Comparison of ENCODE assay signal across 1 cellular context in the genomic region with DNA sequence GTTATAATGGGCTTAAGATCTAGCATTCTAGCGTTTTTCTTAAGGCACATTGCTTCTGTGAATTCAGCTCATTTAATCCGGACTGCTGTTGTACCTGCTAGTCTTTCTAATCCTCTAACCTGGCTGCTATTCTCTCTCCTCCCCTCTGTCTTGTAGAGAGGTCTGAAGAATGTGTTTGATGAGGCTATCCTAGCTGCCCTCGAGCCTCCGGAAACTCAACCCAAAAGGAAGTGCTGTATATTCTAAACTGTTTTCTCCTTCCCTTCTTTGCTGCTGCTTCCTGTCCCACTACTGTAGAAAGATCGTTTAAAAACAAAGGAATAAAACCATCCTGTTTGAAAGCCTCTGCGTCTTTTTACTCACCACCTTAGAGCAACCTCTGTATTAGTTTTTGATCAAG.
TF ChIP-seq lines count a peak whose summit lies in the region.

No MANE protein-coding gene starts in this region.

TF ChIP-seq in GM23338, 12 proteins besides CTCF, POLR2A, EP300 and RAD21 (continued from another document):
- TF ChIP-seq, protein P1, sequence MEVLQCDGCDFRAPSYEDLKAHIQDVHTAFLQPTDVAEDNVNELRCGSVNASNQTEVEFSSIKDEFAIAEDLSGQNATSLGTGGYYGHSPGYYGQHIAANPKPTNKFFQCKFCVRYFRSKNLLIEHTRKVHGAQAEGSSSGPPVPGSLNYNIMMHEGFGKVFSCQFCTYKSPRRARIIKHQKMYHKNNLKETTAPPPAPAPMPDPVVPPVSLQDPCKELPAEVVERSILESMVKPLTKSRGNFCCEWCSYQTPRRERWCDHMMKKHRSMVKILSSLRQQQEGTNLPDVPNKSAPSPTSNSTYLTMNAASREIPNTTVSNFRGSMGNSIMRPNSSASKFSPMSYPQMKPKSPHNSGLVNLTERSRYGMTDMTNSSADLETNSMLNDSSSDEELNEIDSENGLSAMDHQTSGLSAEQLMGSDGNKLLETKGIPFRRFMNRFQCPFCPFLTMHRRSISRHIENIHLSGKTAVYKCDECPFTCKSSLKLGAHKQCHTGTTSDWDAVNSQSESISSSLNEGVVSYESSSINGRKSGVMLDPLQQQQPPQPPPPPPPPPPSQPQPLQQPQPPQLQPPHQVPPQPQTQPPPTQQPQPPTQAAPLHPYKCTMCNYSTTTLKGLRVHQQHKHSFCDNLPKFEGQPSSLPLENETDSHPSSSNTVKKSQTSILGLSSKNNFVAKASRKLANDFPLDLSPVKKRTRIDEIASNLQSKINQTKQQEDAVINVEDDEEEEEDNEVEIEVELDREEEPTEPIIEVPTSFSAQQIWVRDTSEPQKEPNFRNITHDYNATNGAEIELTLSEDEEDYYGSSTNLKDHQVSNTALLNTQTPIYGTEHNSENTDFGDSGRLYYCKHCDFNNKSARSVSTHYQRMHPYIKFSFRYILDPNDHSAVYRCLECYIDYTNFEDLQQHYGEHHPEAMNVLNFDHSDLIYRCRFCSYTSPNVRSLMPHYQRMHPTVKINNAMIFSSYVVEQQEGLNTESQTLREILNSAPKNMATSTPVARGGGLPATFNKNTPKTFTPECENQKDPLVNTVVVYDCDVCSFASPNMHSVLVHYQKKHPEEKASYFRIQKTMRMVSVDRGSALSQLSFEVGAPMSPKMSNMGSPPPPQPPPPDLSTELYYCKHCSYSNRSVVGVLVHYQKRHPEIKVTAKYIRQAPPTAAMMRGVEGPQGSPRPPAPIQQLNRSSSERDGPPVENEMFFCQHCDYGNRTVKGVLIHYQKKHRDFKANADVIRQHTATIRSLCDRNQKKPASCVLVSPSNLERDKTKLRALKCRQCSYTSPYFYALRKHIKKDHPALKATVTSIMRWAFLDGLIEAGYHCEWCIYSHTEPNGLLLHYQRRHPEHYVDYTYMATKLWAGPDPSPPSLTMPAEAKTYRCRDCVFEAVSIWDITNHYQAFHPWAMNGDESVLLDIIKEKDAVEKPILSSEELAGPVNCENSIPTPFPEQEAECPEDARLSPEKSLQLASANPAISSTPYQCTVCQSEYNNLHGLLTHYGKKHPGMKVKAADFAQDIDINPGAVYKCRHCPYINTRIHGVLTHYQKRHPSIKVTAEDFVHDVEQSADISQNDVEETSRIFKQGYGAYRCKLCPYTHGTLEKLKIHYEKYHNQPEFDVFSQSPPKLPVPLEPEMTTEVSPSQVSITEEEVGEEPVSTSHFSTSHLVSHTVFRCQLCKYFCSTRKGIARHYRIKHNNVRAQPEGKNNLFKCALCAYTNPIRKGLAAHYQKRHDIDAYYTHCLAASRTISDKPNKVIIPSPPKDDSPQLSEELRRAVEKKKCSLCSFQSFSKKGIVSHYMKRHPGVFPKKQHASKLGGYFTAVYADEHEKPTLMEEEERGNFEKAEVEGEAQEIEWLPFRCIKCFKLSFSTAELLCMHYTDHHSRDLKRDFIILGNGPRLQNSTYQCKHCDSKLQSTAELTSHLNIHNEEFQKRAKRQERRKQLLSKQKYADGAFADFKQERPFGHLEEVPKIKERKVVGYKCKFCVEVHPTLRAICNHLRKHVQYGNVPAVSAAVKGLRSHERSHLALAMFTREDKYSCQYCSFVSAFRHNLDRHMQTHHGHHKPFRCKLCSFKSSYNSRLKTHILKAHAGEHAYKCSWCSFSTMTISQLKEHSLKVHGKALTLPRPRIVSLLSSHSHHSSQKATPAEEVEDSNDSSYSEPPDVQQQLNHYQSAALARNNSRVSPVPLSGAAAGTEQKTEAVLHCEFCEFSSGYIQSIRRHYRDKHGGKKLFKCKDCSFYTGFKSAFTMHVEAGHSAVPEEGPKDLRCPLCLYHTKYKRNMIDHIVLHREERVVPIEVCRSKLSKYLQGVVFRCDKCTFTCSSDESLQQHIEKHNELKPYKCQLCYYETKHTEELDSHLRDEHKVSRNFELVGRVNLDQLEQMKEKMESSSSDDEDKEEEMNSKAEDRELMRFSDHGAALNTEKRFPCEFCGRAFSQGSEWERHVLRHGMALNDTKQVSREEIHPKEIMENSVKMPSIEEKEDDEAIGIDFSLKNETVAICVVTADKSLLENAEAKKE (CRISPR knock-in tag; IDR thresholded peaks at IDR 0.05) = no peak
- TF ChIP-seq, protein P2, sequence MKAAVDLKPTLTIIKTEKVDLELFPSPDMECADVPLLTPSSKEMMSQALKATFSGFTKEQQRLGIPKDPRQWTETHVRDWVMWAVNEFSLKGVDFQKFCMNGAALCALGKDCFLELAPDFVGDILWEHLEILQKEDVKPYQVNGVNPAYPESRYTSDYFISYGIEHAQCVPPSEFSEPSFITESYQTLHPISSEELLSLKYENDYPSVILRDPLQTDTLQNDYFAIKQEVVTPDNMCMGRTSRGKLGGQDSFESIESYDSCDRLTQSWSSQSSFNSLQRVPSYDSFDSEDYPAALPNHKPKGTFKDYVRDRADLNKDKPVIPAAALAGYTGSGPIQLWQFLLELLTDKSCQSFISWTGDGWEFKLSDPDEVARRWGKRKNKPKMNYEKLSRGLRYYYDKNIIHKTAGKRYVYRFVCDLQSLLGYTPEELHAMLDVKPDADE (IDR thresholded peaks at IDR 0.05) = no peak
- TF ChIP-seq ZNF114 (CRISPR knock-in tag; IDR thresholded peaks at IDR 0.05) (no peak), JUNB (IDR thresholded peaks at IDR 0.05; ENCODE audit: unreplicated experiment) (no peak), ZNF331 (CRISPR knock-in tag; IDR thresholded peaks at IDR 0.05; ENCODE audit: low read depth) (no peak)
- TF ChIP-seq, protein P3, sequence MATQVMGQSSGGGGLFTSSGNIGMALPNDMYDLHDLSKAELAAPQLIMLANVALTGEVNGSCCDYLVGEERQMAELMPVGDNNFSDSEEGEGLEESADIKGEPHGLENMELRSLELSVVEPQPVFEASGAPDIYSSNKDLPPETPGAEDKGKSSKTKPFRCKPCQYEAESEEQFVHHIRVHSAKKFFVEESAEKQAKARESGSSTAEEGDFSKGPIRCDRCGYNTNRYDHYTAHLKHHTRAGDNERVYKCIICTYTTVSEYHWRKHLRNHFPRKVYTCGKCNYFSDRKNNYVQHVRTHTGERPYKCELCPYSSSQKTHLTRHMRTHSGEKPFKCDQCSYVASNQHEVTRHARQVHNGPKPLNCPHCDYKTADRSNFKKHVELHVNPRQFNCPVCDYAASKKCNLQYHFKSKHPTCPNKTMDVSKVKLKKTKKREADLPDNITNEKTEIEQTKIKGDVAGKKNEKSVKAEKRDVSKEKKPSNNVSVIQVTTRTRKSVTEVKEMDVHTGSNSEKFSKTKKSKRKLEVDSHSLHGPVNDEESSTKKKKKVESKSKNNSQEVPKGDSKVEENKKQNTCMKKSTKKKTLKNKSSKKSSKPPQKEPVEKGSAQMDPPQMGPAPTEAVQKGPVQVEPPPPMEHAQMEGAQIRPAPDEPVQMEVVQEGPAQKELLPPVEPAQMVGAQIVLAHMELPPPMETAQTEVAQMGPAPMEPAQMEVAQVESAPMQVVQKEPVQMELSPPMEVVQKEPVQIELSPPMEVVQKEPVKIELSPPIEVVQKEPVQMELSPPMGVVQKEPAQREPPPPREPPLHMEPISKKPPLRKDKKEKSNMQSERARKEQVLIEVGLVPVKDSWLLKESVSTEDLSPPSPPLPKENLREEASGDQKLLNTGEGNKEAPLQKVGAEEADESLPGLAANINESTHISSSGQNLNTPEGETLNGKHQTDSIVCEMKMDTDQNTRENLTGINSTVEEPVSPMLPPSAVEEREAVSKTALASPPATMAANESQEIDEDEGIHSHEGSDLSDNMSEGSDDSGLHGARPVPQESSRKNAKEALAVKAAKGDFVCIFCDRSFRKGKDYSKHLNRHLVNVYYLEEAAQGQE (IDR thresholded peaks at IDR 0.05; ENCODE audit: unreplicated experiment) = no peak
